ENCODE assay signal across 16 cellular contexts in genomic region chr1:50305808-50306207, GRCh38.
"Had no signal": no experiment of that assay in that cellular context is flagged by ENCODE, and none has a peak within 500 bp of the region (broad histone marks: within the 10 kb centered on the region; RNA-seq: fewer than 3 reads in every experiment).

No MANE protein-coding gene starts in this region.

- H3K9me3 ChIP-seq: heart left ventricle, spleen, tibial nerve, upper lobe of right lung, vagina had no signal

- H3K4me1 ChIP-seq: heart left ventricle, spleen, tibial nerve, upper lobe of right lung, vagina had no signal

- ATAC-seq: esophagus mucosa; heart left ventricle; naive thymus-derived CD4-positive, alpha-beta T cell; sciatic nerve; stimulated activated memory B cell treated with anti-CD40 and anti-IgM and Interleukin-4, amounts not matched to agents 10 μg/mL and 1 μg/mL and 100 μg/mL, for 72 hours; upper lobe of right lung had no signal

- H3K27ac ChIP-seq: heart left ventricle, spleen, tibial nerve, upper lobe of right lung, vagina had no signal

- H3K36me3 ChIP-seq: heart left ventricle, spleen, tibial nerve, upper lobe of right lung, vagina had no signal

- DNase-seq: effector memory CD4-positive, alpha-beta T cell; heart left ventricle; hippocampal formation; kidney glomerular epithelial cell; naive thymus-derived CD4-positive, alpha-beta T cell; posterior cingulate gyrus; spleen; stimulated activated CD4-positive, alpha-beta T cell treated with anti-CD3 and anti-CD28 coated beads, Interleukin-15, amount 100 ng/mL, for 24 hours; stimulated activated CD4-positive, alpha-beta T cell treated with anti-CD3 and anti-CD28 coated beads, Interleukin-1b, Interleukin-23, amount 100 ng/mL, for 48 hours; stimulated activated CD4-positive, alpha-beta T cell treated with anti-CD3 and anti-CD28 coated beads, Interleukin-4, amount 100 ng/mL, for 24 hours; upper lobe of right lung had no signal

- H3K4me3 ChIP-seq: heart left ventricle, spleen, tibial nerve, upper lobe of right lung, vagina had no signal

- H3K27me3 ChIP-seq: tibial nerve, upper lobe of right lung, vagina had no signal
